In the genomic region with DNA sequence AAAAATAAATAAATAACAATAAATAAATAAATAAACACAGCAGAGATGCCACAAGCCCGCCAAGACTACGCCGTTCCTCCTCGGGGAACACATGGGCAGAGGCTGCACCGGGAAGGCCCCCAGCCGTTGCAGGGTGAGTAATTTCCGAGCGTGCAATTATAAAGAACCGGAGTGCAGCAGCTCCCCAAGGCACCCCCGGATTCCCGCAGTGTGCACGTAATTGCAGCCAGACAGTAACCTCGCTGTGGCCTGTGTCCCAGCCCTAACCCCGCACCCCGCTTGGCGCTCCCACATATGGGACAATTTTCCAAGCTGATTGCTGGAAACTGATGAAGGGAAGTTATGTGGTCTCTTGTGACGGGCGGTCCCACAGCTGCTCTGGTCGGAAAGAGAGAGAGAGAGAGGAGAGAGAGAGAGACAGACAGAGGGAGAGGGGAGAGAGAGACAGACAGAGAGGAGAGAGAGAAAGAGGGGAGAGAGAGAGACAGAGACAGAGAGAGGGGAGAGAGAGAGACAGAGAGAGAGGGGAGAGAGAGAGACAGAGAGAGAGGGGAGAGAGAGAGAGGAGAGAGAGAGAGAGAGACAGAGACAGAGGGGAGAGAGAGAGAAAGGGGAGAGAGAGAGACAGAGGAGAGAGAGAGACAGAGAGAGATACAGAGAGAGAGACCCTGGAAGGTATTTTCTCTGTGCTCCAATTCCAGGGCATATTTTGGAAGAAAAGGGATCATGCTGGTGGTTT, we compare ENCODE assay signal across 20 cellular contexts.
DNase-seq lines count a peak whose midpoint lies in the region; ATAC-seq, FAIRE-seq and TF ChIP-seq lines count a peak whose summit lies in the region.
"Had no signal": no experiment of that assay in that cellular context is flagged by ENCODE, and none has a peak within 500 bp of the region (broad histone marks: within the 10 kb centered on the region; RNA-seq: fewer than 3 reads in every experiment).

No MANE protein-coding gene starts in this region.

- 86% methylated on average over 19 of the region's 19 CpGs; no CpG with 5 or more reads in 1 of the 2 experiments for WGBS in H1 (ENCODE audit: extremely low coverage in 1 of 2, insufficient coverage in 1 of 2, insufficient read length in 1 of 2, insufficient replicate concordance in 2 of 2, low coverage in 1 of 2, low lambda C conversion rate in 2 of 2, missing lambda C conversion rate in 1 of 2), 2 experiments
- WGBS in stomach, 5 donors, result 80 to 91% (median 85%) methylated on average over 19 of the region's 19 CpGs

- no peaks in the 10 kb centered on the region for H3K4me1 Mint-ChIP-seq in osteocyte (ENCODE audit: unreplicated experiment)
- H3K4me1 Mint-ChIP-seq: IgD-negative memory B cell had no signal

- peak overlapping the region; percentile 62; the same call in 1 of the 2 replicates for H2AFZ ChIP-seq in H1 (ENCODE audit: low read length)

- no peak overlapping the region for H3K14ac ChIP-seq in H1 (ENCODE audit: insufficient read length)

- no peak overlapping the region for H3K18ac ChIP-seq in H1 (ENCODE audit: extremely low read depth, low read length)

- TF ChIP-seq CTCF in AG10803 (conservative IDR thresholded peaks at IDR 0.05; ENCODE audit: low read length) (no peak), HEK293 (tag by site-specific recombination; IDR thresholded peaks at IDR 0.05) (no peak), H1 (IDR thresholded peaks at IDR 0.05; ENCODE audit: control extremely low read depth in 1 of 3, insufficient read depth in 1 of 3, low read depth in 1 of 3, low read length in 3 of 3) (no peak), osteocyte (IDR thresholded peaks at IDR 0.05) (no peak), stomach (IDR thresholded peaks at IDR 0.05) (no peak)

- no peak overlapping the region for H2BK5ac ChIP-seq in H1 (ENCODE audit: low read depth, low read length)

- H4K91ac ChIP-seq in H1 (replicated peaks; ENCODE audit: insufficient read length, low read length), result no peak overlapping the region

- H2BK12ac ChIP-seq in H1 (ENCODE audit: low read depth, low read length), result no peak overlapping the region

- ATAC-seq in GM18873 (IDR thresholded peaks at IDR 0.05; ENCODE audit: low FRiP score, unreplicated experiment) (no peak), GM18861 (IDR thresholded peaks at IDR 0.05; ENCODE audit: unreplicated experiment) (no peak)

- no peak overlapping the region for H3K4ac ChIP-seq in H1 (replicated peaks; ENCODE audit: insufficient read length, low read depth, low read length)

- intact Hi-C loops in stomach (cut with DNase I; ENCODE audit: low total_unique reads), result no loop called here

- DNase-seq in AG10803 (ENCODE audit: low read depth) (peak; percentile 44), H1 (ENCODE audit: low read depth in 1 of 2, low spot score in 2 of 2) (no peak), osteocyte (ENCODE audit: extremely low spot score, unreplicated experiment) (peak; percentile 80), stomach (no peak), NCI-H526 treated with DMSO at 0.1 percent for 48 hours (lab: John Stamatoyannopoulos, UW) (no peak)
- DNase-seq: 8988T, Kasumi-1, MM.1S, NCI-H1105 treated with DMSO at 0.1 percent for 48 hours, NCI-H187, NCI-H345, SW 1271 had no signal

- H4K5ac ChIP-seq in H1 (ENCODE audit: insufficient read length, low read depth, low read length), result no peak overlapping the region

- no peaks in the 10 kb centered on the region for H3K27me3 Mint-ChIP-seq in osteocyte (ENCODE audit: unreplicated experiment)

- H3K9me3 ChIP-seq in HEK293 (ENCODE audit: control insufficient read depth, insufficient read depth, low read depth, low read length), result no peaks in the 10 kb centered on the region
- H3K9me3 ChIP-seq in H1 (ENCODE audit: insufficient read depth in 2 of 2, low read depth in 1 of 2, low read length in 1 of 2), result no peaks in the 10 kb centered on the region
- peaks cover 6 to 70% (median 20%) of the 10 kb centered on the region in 4 donors for H3K9me3 ChIP-seq in stomach
- H3K9me3 ChIP-seq: HAP-1 had no signal

- peaks cover 10% of the 10 kb centered on the region for H3K9me3 Mint-ChIP-seq in osteocyte (ENCODE audit: unreplicated experiment)

- POLR2A ChIA-PET in HEK293 (lab: Yijun Ruan, JAX) (no interaction called here), H1 (lab: Charles Lee; ENCODE audit: partially characterized antibody) (no interaction called here)

- no peaks in the 10 kb centered on the region for H3K23me2 ChIP-seq in H1 (ENCODE audit: low read depth, low read length)

- no peaks in the 10 kb centered on the region for H3K79me2 ChIP-seq in H1 (ENCODE audit: control insufficient read depth in 1 of 2, insufficient read depth in 2 of 2, low read length in 2 of 2)

- no peak for FAIRE-seq in H1 (lab: Jason Lieb, UNC)
- FAIRE-seq: GM19239 had no signal

- no peaks in the 10 kb centered on the region for H4K20me1 ChIP-seq in H1 (replicated peaks in 1 of 2; ENCODE audit: control insufficient read depth in 1 of 2, insufficient read depth in 2 of 2, low read length in 2 of 2)

- no peak overlapping the region for H4K8ac ChIP-seq in H1 (ENCODE audit: extremely low read depth, insufficient read depth, low read length)

- no peaks in the 10 kb centered on the region for H3K36me3 ChIP-seq in HEK293 (ENCODE audit: control insufficient read depth in 2 of 2, insufficient read depth in 1 of 2, low read length in 2 of 2)
- no peaks in the 10 kb centered on the region for H3K36me3 ChIP-seq in H1 (ENCODE audit: control insufficient read depth in 2 of 4, insufficient read depth in 4 of 4, low read length in 3 of 4)
- no peaks in the 10 kb centered on the region for H3K36me3 ChIP-seq in stomach
- H3K36me3 ChIP-seq: HAP-1 had no signal

- H3K4me2 ChIP-seq in H1 (ENCODE audit: insufficient read depth in 1 of 2, low read depth in 2 of 2, low read length in 2 of 2), result no peak overlapping the region

- no peak for TF ChIP-seq RAD21 in H1 (IDR thresholded peaks at IDR 0.05 in 1 of 2, conservative IDR thresholded peaks at IDR 0.05 in 1 of 2; ENCODE audit: low read depth in 2 of 2, low read length in 2 of 2)

- H3K27me3 ChIP-seq in H1 (replicated peaks in 1 of 4; ENCODE audit: control insufficient read depth in 3 of 4, extremely low read depth in 1 of 4, insufficient read depth in 3 of 4, low read length in 3 of 4) (no peaks in the 10 kb centered on the region), stomach (no peaks in the 10 kb centered on the region)

- CTCF ChIA-PET in HEK293 (lab: Yijun Ruan, JAX) (no interaction called here), H1 (lab: Charles Lee; ENCODE audit: partially characterized antibody) (no interaction called here)

- H3K36me3 Mint-ChIP-seq in osteocyte (ENCODE audit: unreplicated experiment), result no peaks in the 10 kb centered on the region
- H3K36me3 Mint-ChIP-seq: IgD-negative memory B cell had no signal

- no peak overlapping the region for H2AK5ac ChIP-seq in H1 (ENCODE audit: low read depth, low read length)

- H3K4me3 ChIP-seq in AG10803 (ENCODE audit: low read length) (no peak overlapping the region), HEK293 (ENCODE audit: low read depth, low read length) (no peak overlapping the region), H1 (ENCODE audit: extremely low read depth in 1 of 4, insufficient read depth in 2 of 4, low read depth in 3 of 4, low read length in 4 of 4) (no peak overlapping the region), stomach (no peak overlapping the region)
- H3K4me3 ChIP-seq: HAP-1 had no signal

- H3K56ac ChIP-seq in H1 (replicated peaks; ENCODE audit: insufficient read length, low read depth, low read length), result no peak overlapping the region

- H3K4me1 ChIP-seq in HEK293 (ENCODE audit: control insufficient read depth, insufficient read depth, low read length), result no peaks in the 10 kb centered on the region
- no peaks in the 10 kb centered on the region for H3K4me1 ChIP-seq in H1 (replicated peaks in 1 of 4; ENCODE audit: control insufficient read depth in 3 of 4, insufficient read depth in 4 of 4, low read length in 3 of 4)
- H3K4me1 ChIP-seq in stomach, result no peaks in the 10 kb centered on the region
- H3K4me1 ChIP-seq: HAP-1 had no signal

- TF ChIP-seq POLR2A in H1 (IDR thresholded peaks at IDR 0.05; ENCODE audit: control extremely low read depth in 1 of 2, low read depth in 2 of 2, low read length in 2 of 2), result no peak
- no peak for TF ChIP-seq POLR2A in stomach (IDR thresholded peaks at IDR 0.05)

- H3K27ac ChIP-seq in HEK293 (ENCODE audit: extremely low read depth, low read depth, low read length) (no peak overlapping the region), H1 (ENCODE audit: low read depth, low read length) (no peak overlapping the region), stomach (no peak overlapping the region)
- H3K27ac ChIP-seq: C4-2B, RWPE1 had no signal

- H2BK20ac ChIP-seq in H1 (ENCODE audit: low read length), result no peak overlapping the region

- H2BK120ac ChIP-seq in H1 (replicated peaks; ENCODE audit: low read depth, low read length), result no peak overlapping the region

- TF ChIP-seq EP300 in H1 (IDR thresholded peaks at IDR 0.05; ENCODE audit: borderline replicate concordance in 1 of 2, low read depth in 2 of 2, low read length in 2 of 2) (no peak), stomach (IDR thresholded peaks at IDR 0.05) (no peak)

- H3K4me3 Mint-ChIP-seq in osteocyte (ENCODE audit: unreplicated experiment), result no peak overlapping the region
- H3K4me3 Mint-ChIP-seq: IgD-negative memory B cell had no signal

- H3K79me1 ChIP-seq in H1 (ENCODE audit: low read depth, low read length), result no peaks in the 10 kb centered on the region

- H3K9ac ChIP-seq in H1 (replicated peaks in 1 of 4; ENCODE audit: extremely low read depth in 1 of 4, low read depth in 3 of 4, low read length in 3 of 4), result no peak overlapping the region

- no peak overlapping the region for H3K27ac Mint-ChIP-seq in osteocyte (ENCODE audit: unreplicated experiment)
- H3K27ac Mint-ChIP-seq: IgD-negative memory B cell had no signal

- no peak overlapping the region for H2BK15ac ChIP-seq in H1 (ENCODE audit: low read length)

- H3K23ac ChIP-seq in H1 (ENCODE audit: insufficient read length), result no peak overlapping the region

TF ChIP-seq in HEK293, 187 proteins besides CTCF, POLR2A, EP300 and RAD21 (continues in another document):
- peak; percentile 93 for TF ChIP-seq ZNF596 (tag by site-specific recombination; IDR thresholded peaks at IDR 0.05)

TF ChIP-seq in H1, 55 proteins besides CTCF, POLR2A, EP300 and RAD21 (continues in another document):
- TF ChIP-seq CBX5 (IDR thresholded peaks at IDR 0.05; ENCODE audit: low read depth, low read length), result no peak
- no peak for TF ChIP-seq SP1 (IDR thresholded peaks at IDR 0.05; ENCODE audit: low read depth, low read length)
- TF ChIP-seq CHD1 (IDR thresholded peaks at IDR 0.05; ENCODE audit: low read depth, low read length), result no peak
- no peak for TF ChIP-seq POU5F1 (IDR thresholded peaks at IDR 0.05; ENCODE audit: low read depth, low read length)
- TF ChIP-seq SIN3A (conservative IDR thresholded peaks at IDR 0.05 in 1 of 2, IDR thresholded peaks at IDR 0.05 in 1 of 2; ENCODE audit: low read depth in 1 of 2, low read length in 2 of 2), result no peak
- no peak for TF ChIP-seq SP4 (IDR thresholded peaks at IDR 0.05; ENCODE audit: low read length)
- no peak for TF ChIP-seq TAF1 (IDR thresholded peaks at IDR 0.05; ENCODE audit: low read depth, low read length)
- TF ChIP-seq EZH2 (IDR thresholded peaks at IDR 0.05; ENCODE audit: low read depth, low read length, severe bottlenecking), result no peak
- no peak for TF ChIP-seq YY1 (IDR thresholded peaks at IDR 0.05; ENCODE audit: low read depth, low read length)

Comparison
In these comparisons a context has a peak if more than half of its experiments do, and no peak if none do; other contexts are left out.
1. DNase-seq: peak in AG10803 (single experiment) and osteocyte (single experiment); none in H1 (0 of 2), stomach (single experiment) and NCI-H526 treated with DMSO at 0.1 percent for 48 hours (single experiment).